ENCODE assay signal across 12 cellular contexts in the genomic region with DNA sequence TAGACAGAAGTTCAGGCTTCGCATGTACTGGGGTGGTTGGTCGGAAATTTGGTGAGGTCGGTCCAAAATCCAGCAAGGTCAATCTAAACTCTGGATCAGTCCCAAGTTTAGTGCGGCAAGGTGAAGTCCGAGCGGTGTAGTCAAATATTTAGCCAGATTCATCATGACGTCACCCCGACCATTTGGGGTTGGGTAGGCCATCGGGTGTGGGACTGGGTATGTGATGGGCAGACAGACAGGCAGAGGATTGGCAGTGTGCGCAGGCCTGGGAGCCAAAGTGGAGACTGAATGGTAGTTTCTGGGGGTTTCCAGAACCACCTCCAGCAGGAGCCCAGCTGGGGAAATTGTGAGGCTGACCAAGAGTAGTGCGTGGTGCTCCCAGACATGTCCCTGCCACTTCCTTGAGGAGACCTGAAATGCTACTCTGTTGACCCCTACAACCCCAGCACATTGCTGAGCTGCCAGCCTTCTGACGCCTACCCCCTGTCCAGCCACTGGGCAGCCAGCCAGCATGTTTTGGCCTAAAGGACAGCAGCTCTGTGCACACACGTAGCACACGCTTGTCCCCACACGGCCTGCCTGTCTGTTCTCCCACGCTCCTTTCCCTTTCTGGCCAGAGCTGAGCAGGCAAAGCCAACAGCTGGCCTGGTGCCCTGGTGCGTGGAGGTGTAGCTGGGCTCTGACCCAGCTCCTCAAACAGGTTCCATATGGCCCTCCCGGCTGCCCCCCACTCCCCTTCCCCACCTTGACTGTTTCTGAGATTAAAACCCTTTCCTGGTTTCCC. TPM values are rescaled to one million over a fixed set of nuclear protein-coding genes. Genes with fewer than 3 reads are reported as not detected.
A peak's percentile ranks its signal among the peaks of the same experiment; 100 is the strongest.
DNase-seq lines count a peak whose midpoint lies in the region; ATAC-seq and TF ChIP-seq lines count a peak whose summit lies in the region.
"Had no signal": no experiment of that assay in that cellular context is flagged by ENCODE, and none has a peak within 500 bp of the region (broad histone marks: within the 10 kb centered on the region; RNA-seq: fewer than 3 reads in every experiment).

No MANE protein-coding gene starts in this region.

- H3K36me3 Mint-ChIP-seq in endothelial cell (ENCODE audit: low read depth, unreplicated experiment) = peaks cover 5% of the 10 kb centered on the region

- TF ChIP-seq POLR2A in right lobe of liver (IDR thresholded peaks at IDR 0.05) = peak; percentile 39
- TF ChIP-seq POLR2A in testis (IDR thresholded peaks at IDR 0.05) = no peak

- peaks cover 12% of the 10 kb centered on the region for H3K4me1 Mint-ChIP-seq in endothelial cell (ENCODE audit: unreplicated experiment)

- no peaks in the 10 kb centered on the region for H3K27me3 ChIP-seq in NT2/D1 (ENCODE audit: insufficient read depth, insufficient read length)
- H3K27me3 ChIP-seq in right lobe of liver = no peaks in the 10 kb centered on the region
- H3K27me3 ChIP-seq in testis = no peaks in the 10 kb centered on the region
- H3K27me3 ChIP-seq: Peyer's patch had no signal

- peaks cover 8% of the 10 kb centered on the region for H3K4me1 ChIP-seq in NT2/D1 (ENCODE audit: insufficient read depth, insufficient read length)
- peaks cover 0 to 33% (median 10%) of the 10 kb centered on the region in 4 donors for H3K4me1 ChIP-seq in right lobe of liver
- H3K4me1 ChIP-seq in testis = peaks cover 4% of the 10 kb centered on the region

- DNase-seq in NT2/D1 (ENCODE audit: low read depth, low spot score) (no peak), endothelial cell (ENCODE audit: low spot score) (no peak), right lobe of liver (peak; percentile 94 to 97 (median 97)), testis (peak; percentile 41), NCI-H345 treated with DMSO at 0.1 percent for 48 hours (lab: John Stamatoyannopoulos, UW; ENCODE audit: unreplicated experiment) (no peak), hippocampal formation (lab: John Stamatoyannopoulos, UW) (no peak)
- DNase-seq in stimulated activated CD4-positive, alpha-beta T cell treated with anti-CD3 and anti-CD28 coated beads, Interleukin-4, amount 100 ng/mL, for 1 hour = no peak
- DNase-seq: activated gamma-delta T cell treated with Interleukin-2 at 50 U/mL for 16 hours; effector memory CD4-positive, alpha-beta T cell; NCI-H2107; Peyer's patch had no signal

- no peaks in the 10 kb centered on the region for H3K9me3 ChIP-seq in NT2/D1 (ENCODE audit: insufficient read depth, low read length)
- no peaks in the 10 kb centered on the region for H3K9me3 ChIP-seq in right lobe of liver
- H3K9me3 ChIP-seq in testis = no peaks in the 10 kb centered on the region
- H3K9me3 ChIP-seq: Peyer's patch had no signal

- no peaks in the 10 kb centered on the region for H3K36me3 ChIP-seq in NT2/D1 (ENCODE audit: insufficient read depth, insufficient read length, low read length)
- H3K36me3 ChIP-seq in right lobe of liver = no peaks in the 10 kb centered on the region
- H3K36me3 ChIP-seq in testis (ENCODE audit: low read depth, missing control alignments) = no peaks in the 10 kb centered on the region
- H3K36me3 ChIP-seq: Peyer's patch had no signal

- no peaks in the 10 kb centered on the region for H3K9me3 Mint-ChIP-seq in endothelial cell (ENCODE audit: unreplicated experiment)

- intact Hi-C loops in right lobe of liver (cut with DNase I) = no loop called here
- intact Hi-C loops in testis (cut with DNase I; ENCODE audit: low total_unique reads) = no loop called here

- no peak overlapping the region for H3K4me3 ChIP-seq in NT2/D1 (ENCODE audit: insufficient read length, low read depth)
- peak overlapping the region in 2 of 3 donors; percentile 16 to 42 for H3K4me3 ChIP-seq in right lobe of liver
- H3K4me3 ChIP-seq in testis = no peak overlapping the region

- H3K27me3 Mint-ChIP-seq in endothelial cell (ENCODE audit: unreplicated experiment) = peaks cover 12% of the 10 kb centered on the region

- 42% methylated on average over 10 of the region's 18 CpGs for WGBS in right lobe of liver (ENCODE audit: insufficient coverage, low coverage, low lambda C conversion rate, missing lambda C conversion rate)
- 79 to 83% methylated on average over 15 to 18 of the region's 18 CpGs for WGBS in testis, 2 donors

- ATAC-seq in right lobe of liver (peak; percentile 72 to 78 (median 76)), HG03108 (IDR thresholded peaks at IDR 0.05; ENCODE audit: unreplicated experiment) (no peak)

- H3K9ac ChIP-seq in NT2/D1 (ENCODE audit: insufficient read length, low read depth) = peak overlapping the region; percentile 21

- H3K27ac ChIP-seq in right lobe of liver (peak overlapping the region; percentile 78 to 98 (median 93)), testis (no peak overlapping the region)

- no peak for TF ChIP-seq CTCF in endothelial cell (IDR thresholded peaks at IDR 0.05; ENCODE audit: unreplicated experiment)
- no peak for TF ChIP-seq CTCF in right lobe of liver (IDR thresholded peaks at IDR 0.05)
- no peak for TF ChIP-seq CTCF in testis (IDR thresholded peaks at IDR 0.05)

- peak overlapping the region; percentile 54 for H3K27ac Mint-ChIP-seq in endothelial cell (ENCODE audit: unreplicated experiment)

- H3K4me3 Mint-ChIP-seq in endothelial cell (ENCODE audit: unreplicated experiment) = peak overlapping the region; percentile 38

RNA-seq across cellular contexts. Expression of gene FAM241B, which starts 55.9 kb away (rescaled TPM):
- total RNA-seq in endothelial cell (ENCODE audit: unreplicated experiment) (7.1 TPM), right lobe of liver (1 to 10 TPM in 5 of 6 experiments, under 1 TPM in 1; 0.74 to 3.9 (median 1.5) TPM), testis (10 to 100 TPM; 11.6 to 17.6 TPM)
- polyA plus RNA-seq in testis (ENCODE audit: insufficient read depth, low read depth, low replicate concordance) = 22.8 TPM

Comparison
In these comparisons a context has a peak if more than half of its experiments do, and no peak if none do; other contexts are left out.
1. DNase-seq: peak in right lobe of liver (3 of 3) and testis (single experiment); none in NT2/D1 (single experiment), endothelial cell (single experiment), stimulated activated CD4-positive, alpha-beta T cell treated with anti-CD3 and anti-CD28 coated beads, Interleukin-4, amount 100 ng/mL, for 1 hour (single experiment), NCI-H345 treated with DMSO at 0.1 percent for 48 hours (single experiment) and hippocampal formation (0 of 2).
2. H3K4me3 ChIP-seq: peak in right lobe of liver (2 of 3); none in NT2/D1 (single experiment) and testis (0 of 2).
3. H3K27ac ChIP-seq: peak in right lobe of liver (3 of 3); none in testis (0 of 2).